Comparison of ENCODE assay signal across 24 cellular contexts in genomic region chr15:98039596-98039995, GRCh38.
"Had no signal": no experiment of that assay in that cellular context is flagged by ENCODE, and none has a peak within 500 bp of the region (broad histone marks: within the 10 kb centered on the region; RNA-seq: fewer than 3 reads in every experiment).

No MANE protein-coding gene starts in this region.

- H3K4me1 ChIP-seq: colonic mucosa, gastrocnemius medialis, heart right ventricle, left ventricle myocardium inferior, lower lobe of right lung had no signal

- H3K4me3 ChIP-seq: colonic mucosa, esophagus squamous epithelium, gastrocnemius medialis, heart right ventricle, left ventricle myocardium inferior, lower lobe of right lung, mucosa of descending colon had no signal

- H3K36me3 ChIP-seq: colonic mucosa, esophagus squamous epithelium, gastrocnemius medialis, heart right ventricle, left ventricle myocardium inferior, lower lobe of right lung had no signal

- H3K9me3 ChIP-seq: colonic mucosa, esophagus squamous epithelium, gastrocnemius medialis, heart right ventricle, left ventricle myocardium inferior, lower lobe of right lung, mucosa of descending colon had no signal

- H3K27me3 ChIP-seq: colonic mucosa, esophagus squamous epithelium, gastrocnemius medialis, heart right ventricle had no signal

- H3K27ac ChIP-seq: colonic mucosa, epithelial cell of prostate, esophagus squamous epithelium, gastrocnemius medialis, heart right ventricle, left ventricle myocardium inferior, lower lobe of right lung had no signal

- DNase-seq: colonic mucosa; cortex of kidney; effector CD8-positive, alpha-beta T cell; effector memory CD8-positive, alpha-beta T cell; endodermal cell; erythroblast; esophagus squamous epithelium; foreskin fibroblast; foreskin melanocyte; gastrocnemius medialis; glutamatergic neuron; head of caudate nucleus; heart right ventricle; hippocampal formation; immature natural killer cell; islet precursor cell; kidney; kidney glomerular epithelial cell; left colon; left ventricle myocardium inferior; lower lobe of right lung; mesenchymal stem cell; mucosa of descending colon had no signal
